Comparison of ENCODE assay signal across 36 cellular contexts in the genomic region with DNA sequence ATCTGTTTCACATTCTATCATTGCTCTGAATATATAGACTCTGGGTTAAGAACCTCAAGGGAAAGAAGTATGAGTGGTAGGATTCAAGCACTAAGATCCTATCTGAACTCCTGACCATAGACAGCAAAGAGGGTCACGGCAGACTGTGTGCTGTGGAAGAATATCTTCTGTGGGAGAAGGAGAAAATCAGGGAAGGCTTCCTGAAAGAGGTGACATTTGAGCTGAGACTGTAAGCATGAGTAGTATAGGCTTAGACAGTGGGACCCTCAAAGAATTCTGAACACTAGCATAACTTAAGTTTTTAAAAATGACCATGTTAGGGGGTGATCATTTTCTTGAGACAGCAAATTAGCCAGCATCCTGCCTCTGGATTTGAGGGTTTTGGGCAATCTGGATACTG. TPM values are rescaled to one million over a fixed set of nuclear protein-coding genes. Genes with fewer than 3 reads are reported as not detected.
"Had no signal": no experiment of that assay in that cellular context is flagged by ENCODE, and none has a peak within 500 bp of the region (broad histone marks: within the 10 kb centered on the region; RNA-seq: fewer than 3 reads in every experiment).

No MANE protein-coding gene starts in this region.

- H3K27ac ChIP-seq: KMS-11 had no signal

- H3K9me3 ChIP-seq: MG63 had no signal

- H3K4me2 ChIP-seq: KMS-11 had no signal

- H3K4me3 ChIP-seq: MG63 had no signal

- H3K36me3 ChIP-seq: MG63 had no signal

- H3K27me3 ChIP-seq: MG63 had no signal

- DNase-seq: Karpas-422, Kasumi-1, MG63, MM.1S, MV-4-11, NCI-H1048, NCI-H1092, NCI-H1092 treated with DMSO at 0.1 percent for 48 hours, NCI-H1105, NCI-H1105 treated with DMSO at 0.1 percent for 48 hours, NCI-H1417, NCI-H1417 treated with DMSO at 0.1 percent for 48 hours, NCI-H1436, NCI-H1436 treated with DMSO at 0.1 percent for 48 hours, NCI-H146, NCI-H1694, NCI-H187, NCI-H187 treated with DMSO at 0.1 percent for 48 hours, NCI-H1930, NCI-H2029, NCI-H2029 treated with DMSO at 0.1 percent for 48 hours, NCI-H2081, NCI-H2081 treated with DMSO at 0.1 percent for 48 hours, NCI-H2107, NCI-H2171, NCI-H2171 treated with DMSO at 0.1 percent for 48 hours, NCI-H2227 treated with DMSO at 0.1 percent for 48 hours, NCI-H226, NCI-H345, NCI-H446 treated with DMSO at 0.1 percent for 48 hours, NCI-H510A, NCI-H510A treated with DMSO at 0.1 percent for 48 hours, NCI-H524 had no signal

- H3K9ac ChIP-seq: KMS-11 had no signal

RNA-seq across cellular contexts. Expression of a gene that starts 3.9 kb away (rescaled TPM):
- total RNA-seq: MCF 10A, NCI-H460 had no signal
